Comparison of ENCODE assay signal across 1 cellular context in the genomic region with DNA sequence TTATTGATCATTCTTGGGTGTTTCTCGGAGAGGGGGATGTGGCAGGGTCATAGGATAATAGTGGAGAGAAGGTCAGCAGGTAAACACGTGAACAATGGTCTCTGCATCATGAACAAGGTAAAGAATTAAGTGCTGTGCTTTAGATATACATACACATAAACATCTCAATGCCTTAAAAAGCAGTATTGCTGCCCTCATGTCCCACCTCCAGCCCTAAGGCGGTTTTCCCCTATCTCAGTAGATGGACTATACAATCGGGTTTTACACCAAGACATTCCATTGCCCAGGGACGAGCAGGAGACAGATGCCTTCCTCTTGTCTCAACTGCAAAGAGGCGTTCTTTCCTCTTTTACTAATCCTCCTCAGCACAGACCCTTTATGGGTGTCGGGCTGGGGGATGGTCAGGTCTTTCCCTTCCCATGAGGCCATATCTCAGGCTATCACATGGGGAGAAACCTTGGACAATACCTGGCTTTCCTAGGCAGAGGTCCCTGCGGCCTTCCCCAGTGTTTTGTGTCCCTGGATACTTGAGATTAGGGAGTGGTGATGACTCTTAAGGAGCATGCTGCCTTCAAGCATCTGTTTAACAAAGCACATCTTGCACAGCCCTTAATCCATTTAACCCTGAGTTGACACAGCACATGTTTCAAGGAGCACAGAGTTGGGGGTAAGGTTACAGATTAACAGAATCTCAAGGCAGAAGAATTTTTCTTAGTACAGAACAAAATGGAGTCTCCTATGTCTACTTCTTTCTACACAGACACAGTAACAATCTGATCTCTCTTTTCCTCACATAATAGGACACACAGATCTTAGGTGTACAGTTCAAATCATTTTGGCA.
A peak's percentile ranks its signal among the peaks of the same experiment; 100 is the strongest.
TF ChIP-seq lines count a peak whose summit lies in the region.
"Not testable (repeated sequence)": the region's sequence is repeated elsewhere in the genome, so short reads cannot be mapped to it uniquely, and the experiment has no call there.

No MANE protein-coding gene starts in this region.

TF ChIP-seq in A549, 52 proteins besides CTCF, POLR2A, EP300 and RAD21 (continued from another document):
- TF ChIP-seq, protein P1, sequence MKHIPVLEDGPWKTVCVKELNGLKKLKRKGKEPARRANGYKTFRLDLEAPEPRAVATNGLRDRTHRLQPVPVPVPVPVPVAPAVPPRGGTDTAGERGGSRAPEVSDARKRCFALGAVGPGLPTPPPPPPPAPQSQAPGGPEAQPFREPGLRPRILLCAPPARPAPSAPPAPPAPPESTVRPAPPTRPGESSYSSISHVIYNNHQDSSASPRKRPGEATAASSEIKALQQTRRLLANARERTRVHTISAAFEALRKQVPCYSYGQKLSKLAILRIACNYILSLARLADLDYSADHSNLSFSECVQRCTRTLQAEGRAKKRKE (CRISPR knock-in tag; IDR thresholded peaks at IDR 0.05; ENCODE audit: low read depth), result peak; percentile 98
- TF ChIP-seq FOSL2 (IDR thresholded peaks at IDR 0.05), result not testable (repeated sequence)
- TF ChIP-seq FOSL2 (CRISPR knock-in tag; IDR thresholded peaks at IDR 0.05) (peak; percentile 59), HOXB13 (CRISPR knock-in tag; IDR thresholded peaks at IDR 0.05; ENCODE audit: low read depth) (peak; percentile 98), NPAS2 (CRISPR knock-in tag; IDR thresholded peaks at IDR 0.05; ENCODE audit: borderline replicate concordance) (peak; percentile 70), ZSCAN20 (CRISPR knock-in tag; IDR thresholded peaks at IDR 0.05) (peak; percentile 99), RARB (CRISPR knock-in tag; IDR thresholded peaks at IDR 0.05) (peak; percentile 87; the same call in 1 of the 2 replicates), FOSB (CRISPR knock-in tag; IDR thresholded peaks at IDR 0.05) (peak; percentile 92), HOXA7 (CRISPR knock-in tag; IDR thresholded peaks at IDR 0.05) (peak; percentile 91; the same call in 1 of the 2 replicates), JUN (IDR thresholded peaks at IDR 0.05) (peak in 1 of 2 experiments; percentile 22; a peak in 1 of 5 replicates), ZNF302 (CRISPR knock-in tag; IDR thresholded peaks at IDR 0.05) (peak; percentile 99), EHF (CRISPR knock-in tag; IDR thresholded peaks at IDR 0.05) (peak; percentile 99), HOXB5 (CRISPR knock-in tag; IDR thresholded peaks at IDR 0.05) (peak; percentile 98), FOXS1 (CRISPR knock-in tag; IDR thresholded peaks at IDR 0.05) (peak; percentile 97)
- TF ChIP-seq, protein P2, sequence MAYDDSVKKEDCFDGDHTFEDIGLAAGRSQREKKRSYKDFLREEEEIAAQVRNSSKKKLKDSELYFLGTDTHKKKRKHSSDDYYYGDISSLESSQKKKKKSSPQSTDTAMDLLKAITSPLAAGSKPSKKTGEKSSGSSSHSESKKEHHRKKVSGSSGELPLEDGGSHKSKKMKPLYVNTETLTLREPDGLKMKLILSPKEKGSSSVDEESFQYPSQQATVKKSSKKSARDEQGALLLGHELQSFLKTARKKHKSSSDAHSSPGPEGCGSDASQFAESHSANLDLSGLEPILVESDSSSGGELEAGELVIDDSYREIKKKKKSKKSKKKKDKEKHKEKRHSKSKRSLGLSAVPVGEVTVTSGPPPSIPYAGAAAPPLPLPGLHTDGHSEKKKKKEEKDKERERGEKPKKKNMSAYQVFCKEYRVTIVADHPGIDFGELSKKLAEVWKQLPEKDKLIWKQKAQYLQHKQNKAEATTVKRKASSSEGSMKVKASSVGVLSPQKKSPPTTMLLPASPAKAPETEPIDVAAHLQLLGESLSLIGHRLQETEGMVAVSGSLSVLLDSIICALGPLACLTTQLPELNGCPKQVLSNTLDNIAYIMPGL (CRISPR knock-in tag; IDR thresholded peaks at IDR 0.05; ENCODE audit: borderline replicate concordance), result peak; percentile 79
- TF ChIP-seq, protein P3, sequence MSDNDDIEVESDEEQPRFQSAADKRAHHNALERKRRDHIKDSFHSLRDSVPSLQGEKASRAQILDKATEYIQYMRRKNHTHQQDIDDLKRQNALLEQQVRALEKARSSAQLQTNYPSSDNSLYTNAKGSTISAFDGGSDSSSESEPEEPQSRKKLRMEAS (IDR thresholded peaks at IDR 0.05), result peak; percentile 74
